In genomic region chr11:125618383-125618782, GRCh38 we compare ENCODE assay signal across 29 cellular contexts.
"Had no signal": no experiment of that assay in that cellular context is flagged by ENCODE, and none has a peak within 500 bp of the region (broad histone marks: within the 10 kb centered on the region; RNA-seq: fewer than 3 reads in every experiment).

No MANE protein-coding gene starts in this region.

- H3K9me3 ChIP-seq: left lung, lower lobe of right lung, pancreas, prostate gland, stomach, testis, thyroid gland, transverse colon, upper lobe of left lung, vagina had no signal

- H3K27ac Mint-ChIP-seq: naive thymus-derived CD8-positive, alpha-beta T cell; nephron; stimulated activated naive B cell treated with anti-CD40 and anti-IgM and Interleukin-4, amounts not matched to agents 10 μg/mL and 1 μg/mL and 100 μg/mL, for 72 hours had no signal

- H3K27ac ChIP-seq: left lung, lower lobe of right lung, pancreas, prostate gland, skin epidermis, stomach, testis, thyroid gland, transverse colon, upper lobe of left lung, vagina had no signal

- H3K27me3 ChIP-seq: left lung, pancreas, stomach, testis, thyroid gland, transverse colon, upper lobe of left lung, vagina had no signal

- H3K4me1 Mint-ChIP-seq: naive thymus-derived CD8-positive, alpha-beta T cell; nephron; neural crest cell; stimulated activated naive B cell treated with anti-CD40 and anti-IgM and Interleukin-4, amounts not matched to agents 10 μg/mL and 1 μg/mL and 100 μg/mL, for 72 hours had no signal

- H3K4me1 ChIP-seq: left lung, lower lobe of right lung, pancreas, prostate gland, testis, thyroid gland, transverse colon, upper lobe of left lung, vagina had no signal

- H3K4me3 ChIP-seq: left lung, lower lobe of right lung, pancreas, prostate gland, skin epidermis, stomach, testis, thyroid gland, transverse colon, upper lobe of left lung, vagina had no signal

- H3K27me3 Mint-ChIP-seq: naive thymus-derived CD8-positive, alpha-beta T cell; stimulated activated naive B cell treated with anti-CD40 and anti-IgM and Interleukin-4, amounts not matched to agents 10 μg/mL and 1 μg/mL and 100 μg/mL, for 72 hours had no signal

- H3K4me3 Mint-ChIP-seq: naive thymus-derived CD8-positive, alpha-beta T cell; nephron; neural crest cell; stimulated activated naive B cell treated with anti-CD40 and anti-IgM and Interleukin-4, amounts not matched to agents 10 μg/mL and 1 μg/mL and 100 μg/mL, for 72 hours had no signal

- ATAC-seq: left colon; left lung; lower lobe of right lung; naive thymus-derived CD8-positive, alpha-beta T cell; pancreas; right cardiac atrium; sciatic nerve; stimulated activated naive B cell treated with anti-CD40 and anti-IgM and Interleukin-4, amounts not matched to agents 10 μg/mL and 1 μg/mL and 100 μg/mL, for 72 hours; stimulated activated naive CD8-positive, alpha-beta T cell treated with anti-CD3 and anti-CD28 coated beads, Interleukin-15, Interleukin-2, amounts not matched to agents 100 U/mL and 50 U/mL, for 24 hours had no signal

- DNase-seq: kidney; left colon; left lung; lower lobe of right lung; mammary epithelial cell; mesenchymal stem cell; naive thymus-derived CD8-positive, alpha-beta T cell; nucleus accumbens; pancreas; posterior cingulate gyrus; retina; right cardiac atrium; stimulated activated CD4-positive, alpha-beta T cell treated with anti-CD3 and anti-CD28 coated beads, Interleukin-12 subunit alpha, Interleukin-12 subunit beta, amount 100 ng/mL, for 4 hours; stimulated activated CD4-positive, alpha-beta T cell treated with anti-CD3 and anti-CD28 coated beads, Interleukin-15, amount 100 ng/mL, for 24 hours; stimulated activated CD4-positive, alpha-beta T cell treated with anti-CD3 and anti-CD28 coated beads, Interleukin-2, amount 100 ng/mL, for 24 hours; stimulated activated CD4-positive, alpha-beta T cell treated with anti-CD3 and anti-CD28 coated beads, Interleukin-4, amount 100 ng/mL, for 1 hour; stimulated activated naive B cell treated with anti-CD40 and anti-IgM and Interleukin-4, amounts not matched to agents 10 μg/mL and 1 μg/mL and 100 μg/mL, for 72 hours; stimulated activated naive CD8-positive, alpha-beta T cell treated with anti-CD3 and anti-CD28 coated beads, Interleukin-15, Interleukin-2, amounts not matched to agents 100 U/mL and 50 U/mL, for 24 hours; stomach; testis; thyroid gland; transverse colon; upper lobe of left lung had no signal
